In genomic region chr12:53267309-53268008, GRCh38 we compare ENCODE assay signal across 7 cellular contexts. TPM values are rescaled to one million over a fixed set of nuclear protein-coding genes. Genes with fewer than 3 reads are reported as not detected.
DNase-seq lines count a peak whose midpoint lies in the region; ATAC-seq and TF ChIP-seq lines count a peak whose summit lies in the region.

No MANE protein-coding gene starts in this region.

- POLR2A ChIA-PET in OCI-LY7 (lab: Charles Lee) (interaction anchor here (0.6 to 4.6 kb wide), 20 partner anchors 9 to 332 kb away, joined by 3 to 43 read pairs (median 5); partner anchors contain the start of genes ITGB7, PFDN5 and SP1), MCF 10A (lab: Yijun Ruan, JAX) (interaction anchor here (0.6 to 3.9 kb wide), 17 partner anchors 11 to 260 kb away, joined by 3 to 20 read pairs (median 4); partner anchors contain the start of genes CSAD, MYG1, PFDN5 and SPRYD3)

- H3K9ac ChIP-seq in mucosa of rectum (ENCODE audit: low read depth in 1 of 2, low read length in 2 of 2): peak overlapping the region; percentile 68 to 72

- no peaks in the 10 kb centered on the region for H3K36me3 Mint-ChIP-seq in MCF 10A (ENCODE audit: insufficient read depth, unreplicated experiment)

- peaks cover 31% of the 10 kb centered on the region for H3K4me1 ChIP-seq in OCI-LY7 (ENCODE audit: insufficient read depth, low read length, poor library complexity, severe bottlenecking)
- peaks cover 5 to 6% of the 10 kb centered on the region in 2 donors for H3K4me1 ChIP-seq in mucosa of rectum (ENCODE audit: control insufficient read depth in 2 of 2, insufficient read depth in 2 of 2, low read length in 2 of 2)
- H3K4me1 ChIP-seq in transverse colon: peaks cover 0 to 12% (median 8%) of the 10 kb centered on the region in 4 donors

- no peaks in the 10 kb centered on the region; the same call in 1 of the 2 replicates for H4K20me1 ChIP-seq in OCI-LY7 (ENCODE audit: insufficient read depth, low read length)

- peaks cover 35% of the 10 kb centered on the region for H3K79me2 ChIP-seq in OCI-LY7 (ENCODE audit: insufficient read depth, low read depth, low read length)

- TF ChIP-seq EP300 in transverse colon (IDR thresholded peaks at IDR 0.05; ENCODE audit: low read depth): no peak

- peak overlapping the region; percentile 91 for H2AFZ ChIP-seq in OCI-LY7 (ENCODE audit: low read length)

- CTCF ChIA-PET in OCI-LY7 (lab: Charles Lee; ENCODE audit: unreplicated experiment) (interaction anchor here (0.5 to 7.1 kb wide), 12 partner anchors 8 to 108 kb away, joined by 3 to 80 read pairs (median 4); a partner anchor contains a TSS), MCF 10A (lab: Yijun Ruan, JAX) (interaction anchor here (0.6 to 6.6 kb wide), 12 partner anchors 15 to 959 kb away, joined by 3 to 42 read pairs (median 4); partner anchors contain the start of gene MYG1)

- BruUV-seq in OCI-LY7 (replicated peaks; lab: Mats Ljungman, UMichigan) (no TSS peak), MCF 10A (replicated peaks; lab: Mats Ljungman, UMichigan) (no TSS peak)

- 38 to 50% methylated on average over 8 to 17 of the region's 17 CpGs for WGBS in transverse colon (ENCODE audit: low coverage in 1 of 2), 2 donors

- H3K27ac Mint-ChIP-seq in MCF 10A (ENCODE audit: low read depth, unreplicated experiment): peak overlapping the region; percentile 76

- H3K4me1 Mint-ChIP-seq in MCF 10A (ENCODE audit: insufficient read depth, unreplicated experiment): peaks cover 15% of the 10 kb centered on the region

- no peaks in the 10 kb centered on the region for H3K9me2 ChIP-seq in OCI-LY7 (ENCODE audit: insufficient read depth, low read length)

- no peaks in the 10 kb centered on the region for H3K27me3 Mint-ChIP-seq in MCF 10A (ENCODE audit: insufficient read depth, unreplicated experiment)

- H3K9me3 ChIP-seq in OCI-LY7 (ENCODE audit: low read length) (no peaks in the 10 kb centered on the region), mucosa of rectum (ENCODE audit: control insufficient read depth in 2 of 2, low read length in 2 of 2) (no peaks in the 10 kb centered on the region), transverse colon (no peaks in the 10 kb centered on the region)

- H3K27ac ChIP-seq in OCI-LY7 (ENCODE audit: low read depth, low read length, poor library complexity, severe bottlenecking): peak overlapping the region; percentile 33
- peak overlapping the region in 1 of 2 donors; percentile 43 for H3K27ac ChIP-seq in mucosa of rectum (ENCODE audit: low read depth in 2 of 2, low read length in 2 of 2)
- H3K27ac ChIP-seq in transverse colon: peak overlapping the region; percentile 49 to 73 (median 52)

- TF ChIP-seq POLR2A in transverse colon (IDR thresholded peaks at IDR 0.05): no peak

- in situ Hi-C loops in transverse colon (cut with MboI; ENCODE audit: low pct_ligation_motif_present in 1 of 4, low pct_unique_long_range_greater_than_20kb in 1 of 4, low sequenced_read_pairs in 3 of 4): no loop called here

- H3K9me3 Mint-ChIP-seq in MCF 10A (ENCODE audit: unreplicated experiment): no peaks in the 10 kb centered on the region

- H3K4me3 ChIP-seq in OCI-LY7 (ENCODE audit: low read depth, low read length, poor library complexity, severe bottlenecking): peak overlapping the region; percentile 87
- peak overlapping the region; percentile 86 to 89 for H3K4me3 ChIP-seq in mucosa of rectum (ENCODE audit: low read length in 2 of 2)
- peak overlapping the region; percentile 33 to 79 (median 58) for H3K4me3 ChIP-seq in transverse colon

- no peak for DNase-seq in OCI-LY7 (ENCODE audit: low spot score)
- DNase-seq in MCF 10A (ENCODE audit: unreplicated experiment): no peak
- no peak for DNase-seq in transverse colon
- DNase-seq in NCI-H345 (lab: John Stamatoyannopoulos, UW): no peak

- peak; percentile 7 for ATAC-seq in GM21576 (IDR thresholded peaks at IDR 0.05; ENCODE audit: unreplicated experiment)
- ATAC-seq in HG02973 (IDR thresholded peaks at IDR 0.05; ENCODE audit: unreplicated experiment): no peak

- peak overlapping the region; percentile 94 for H3K4me2 ChIP-seq in OCI-LY7 (ENCODE audit: low read length)

- no peak for TF ChIP-seq CTCF in OCI-LY7 (conservative IDR thresholded peaks at IDR 0.05; ENCODE audit: low read length)
- TF ChIP-seq CTCF in MCF 10A (IDR thresholded peaks at IDR 0.05; ENCODE audit: unreplicated experiment): no peak
- TF ChIP-seq CTCF in transverse colon (IDR thresholded peaks at IDR 0.05): no peak

- peak overlapping the region; percentile 90 for H3K4me3 Mint-ChIP-seq in MCF 10A (ENCODE audit: unreplicated experiment)

- intact Hi-C loops in OCI-LY7 (cut with micrococcal nuclease; ENCODE audit: unreplicated experiment): loop anchor here (1.0 to 2.0 kb wide), 5 partner anchors 27 to 108 kb away; partner anchors contain the start of gene PFDN5
- intact Hi-C loops in MCF 10A (cut with micrococcal nuclease): loop anchor here (5.0 kb wide), 1 partner anchor 55 kb away; no protein-coding TSS in a partner anchor
- intact Hi-C loops in transverse colon (cut with DNase I; ENCODE audit: low total_unique reads): no loop called here

- peaks cover 40% of the 10 kb centered on the region for H3K36me3 ChIP-seq in OCI-LY7 (ENCODE audit: insufficient read depth, low read length)
- H3K36me3 ChIP-seq in mucosa of rectum (ENCODE audit: control insufficient read depth in 2 of 2, insufficient read depth in 2 of 2, low read length in 2 of 2): no peaks in the 10 kb centered on the region
- no peaks in the 10 kb centered on the region for H3K36me3 ChIP-seq in transverse colon

- H3K27me3 ChIP-seq in mucosa of rectum (ENCODE audit: control insufficient read depth in 2 of 2, insufficient read depth in 2 of 2, low read length in 2 of 2) (no peaks in the 10 kb centered on the region), transverse colon (no peaks in the 10 kb centered on the region)

RNA-seq across cellular contexts. Expression of gene ESPL1, which starts 0.6 kb away (rescaled TPM):
- total RNA-seq in OCI-LY7 (2014; rRNA removed; shearing (Covaris generic)): 77.4 and 78.2 TPM in 2 replicates
- 121 and 137 TPM in 2 replicates for total RNA-seq in OCI-LY7 (2022)
- 9.8 and 12.1 TPM in 2 replicates for total RNA-seq in MCF 10A (2022)
- 10 to 100 TPM in 3 of 4 donors, 1 to 10 TPM in 1; 6.5 to 31.8 (median 18.8) TPM for total RNA-seq in transverse colon

RNA-seq across cellular contexts. Expression of gene PFDN5, which starts 27.9 kb away (rescaled TPM):
- 348 and 394 TPM in 2 replicates for total RNA-seq in OCI-LY7 (2014; rRNA removed; shearing (Covaris generic))
- 264 TPM in 2 replicates for total RNA-seq in OCI-LY7 (2022)
- total RNA-seq in MCF 10A (2022): 205 and 229 TPM in 2 replicates
- 100 to 1,000 TPM; 244 to 451 (median 381) TPM for total RNA-seq in transverse colon

RNA-seq across cellular contexts. Expression of gene MYG1, which starts 32.0 kb away (rescaled TPM):
- 41.0 and 53.4 TPM in 2 replicates for total RNA-seq in OCI-LY7 (2014; rRNA removed; shearing (Covaris generic))
- 59.3 and 64.9 TPM in 2 replicates for total RNA-seq in OCI-LY7 (2022)
- 79.8 and 80.9 TPM in 2 replicates for total RNA-seq in MCF 10A (2022)
- 10 to 100 TPM; 12.7 to 37.0 (median 24.3) TPM for total RNA-seq in transverse colon

RNA-seq across cellular contexts. Expression of gene RARG, which starts 35.5 kb away (rescaled TPM):
- total RNA-seq in OCI-LY7 (2014; rRNA removed; shearing (Covaris generic)): 1.4 and 7.0 TPM in 2 replicates
- total RNA-seq in OCI-LY7 (2022) (5.1 and 8.4 TPM in 2 replicates), MCF 10A (2022) (30.9 and 43.7 TPM in 2 replicates), transverse colon (10 to 100 TPM in 1 of 4 donors, 1 to 10 TPM in 2, not detected in 1; 2.6 to 15.4 (median 7.6) TPM)

RNA-seq across cellular contexts. Expression of gene AAAS, which starts 54.0 kb away (rescaled TPM):
- 85.5 and 95.6 TPM in 2 replicates for total RNA-seq in OCI-LY7 (2014; rRNA removed; shearing (Covaris generic))
- total RNA-seq in OCI-LY7 (2022): 94.5 and 109 TPM in 2 replicates
- total RNA-seq in MCF 10A (2022): 52.7 and 60.5 TPM in 2 replicates
- total RNA-seq in transverse colon: 10 to 100 TPM; 31.8 to 51.6 (median 39.9) TPM
